In the genomic region with DNA sequence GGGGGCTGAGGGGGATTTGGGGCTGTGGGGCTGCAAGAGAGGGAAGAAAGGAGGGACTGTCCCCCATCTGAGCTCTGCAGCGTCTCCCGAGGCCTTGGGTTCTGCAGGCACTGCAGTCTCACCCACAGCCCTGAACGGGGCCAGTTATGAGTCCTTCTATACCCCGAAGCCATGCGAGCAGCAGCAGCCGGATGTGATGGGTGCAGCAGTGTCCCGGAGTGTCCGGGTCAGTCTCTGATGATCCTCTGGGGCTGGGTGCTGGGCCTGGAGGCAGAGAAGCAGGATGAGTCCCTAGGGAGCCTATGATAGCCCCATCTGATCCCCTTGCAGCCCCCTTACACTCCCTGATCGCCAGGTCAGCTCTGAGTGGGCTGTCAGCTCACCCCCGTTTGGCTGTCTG, we compare ENCODE assay signal across 15 cellular contexts.
A peak's percentile ranks its signal among the peaks of the same experiment; 100 is the strongest.
DNase-seq lines count a peak whose midpoint lies in the region; ATAC-seq and TF ChIP-seq lines count a peak whose summit lies in the region.
"Had no signal": no experiment of that assay in that cellular context is flagged by ENCODE, and none has a peak within 500 bp of the region (broad histone marks: within the 10 kb centered on the region; RNA-seq: fewer than 3 reads in every experiment).

No MANE protein-coding gene starts in this region.

- no peak overlapping the region for H3K4me3 ChIP-seq in WERI-Rb-1 (ENCODE audit: low read depth, low read length)
- H3K4me3 ChIP-seq: body of pancreas, right lobe of liver, SJCRH30 had no signal

- H3K9me3 ChIP-seq in WERI-Rb-1 (ENCODE audit: severe bottlenecking): no peaks in the 10 kb centered on the region
- H3K9me3 ChIP-seq: body of pancreas, right lobe of liver, SJCRH30 had no signal

- ATAC-seq in effector memory CD8-positive, alpha-beta T cell (replicated peaks): peak; percentile 56
- peak; percentile 82 for ATAC-seq in stimulated activated naive CD8-positive, alpha-beta T cell treated with anti-CD3 and anti-CD28 coated beads, Interleukin-15, amount 100 ng/mL, for 72 hours
- no peak for ATAC-seq in HG03135 (IDR thresholded peaks at IDR 0.05; ENCODE audit: unreplicated experiment)
- ATAC-seq: body of pancreas had no signal

- H3K4me1 Mint-ChIP-seq in activated T-cell treated with anti-CD3 and anti-CD28 coated beads, Interleukin-2, amount 50 U/mL, for 24 hours (ENCODE audit: low read depth): peaks cover 69% of the 10 kb centered on the region
- H3K4me1 Mint-ChIP-seq in effector memory CD8-positive, alpha-beta T cell (ENCODE audit: low read depth in 2 of 2): peaks cover 73 to 75% of the 10 kb centered on the region in 2 donors
- peaks cover 75% of the 10 kb centered on the region for H3K4me1 Mint-ChIP-seq in stimulated activated naive CD8-positive, alpha-beta T cell treated with anti-CD3 and anti-CD28 coated beads, Interleukin-15, amount 100 ng/mL, for 72 hours

- H3K27ac Mint-ChIP-seq in activated T-cell treated with anti-CD3 and anti-CD28 coated beads, Interleukin-2, amount 50 U/mL, for 24 hours: peak overlapping the region; percentile 94
- H3K27ac Mint-ChIP-seq in effector memory CD8-positive, alpha-beta T cell: peak overlapping the region; percentile 89 to 99
- H3K27ac Mint-ChIP-seq in stimulated activated naive CD8-positive, alpha-beta T cell treated with anti-CD3 and anti-CD28 coated beads, Interleukin-15, amount 100 ng/mL, for 72 hours: peak overlapping the region; percentile 95 to 96

- H3K9me3 Mint-ChIP-seq in activated T-cell treated with anti-CD3 and anti-CD28 coated beads, Interleukin-2, amount 50 U/mL, for 24 hours: no peaks in the 10 kb centered on the region
- H3K9me3 Mint-ChIP-seq in effector memory CD8-positive, alpha-beta T cell: no peaks in the 10 kb centered on the region
- H3K9me3 Mint-ChIP-seq in stimulated activated naive CD8-positive, alpha-beta T cell treated with anti-CD3 and anti-CD28 coated beads, Interleukin-15, amount 100 ng/mL, for 72 hours: no peaks in the 10 kb centered on the region

- peak; percentile 48 for DNase-seq in activated T-cell treated with anti-CD3 and anti-CD28 coated beads, Interleukin-2, amount 50 U/mL, for 24 hours
- DNase-seq in activated T-cell treated with anti-CD3 and anti-CD28 coated beads for 4 hours (no peak), WERI-Rb-1 (no peak), NOMO-1 (lab: John Stamatoyannopoulos, UW; ENCODE audit: unreplicated experiment in 2 of 2) (no peak), activated gamma-delta T cell treated with Interleukin-2 at 50 U/mL for 16 hours (no peak)
- DNase-seq in effector memory CD8-positive, alpha-beta T cell: no peak
- peak in 1 of 2 donors; percentile 72 for DNase-seq in stimulated activated naive CD8-positive, alpha-beta T cell treated with anti-CD3 and anti-CD28 coated beads, Interleukin-15, amount 100 ng/mL, for 72 hours
- DNase-seq: body of pancreas; hypothalamus; IMR-90; NCI-H1105; SJCRH30; stimulated activated CD4-positive, alpha-beta T cell treated with anti-CD3 and anti-CD28 coated beads, Interleukin-4, amount 100 ng/mL, for 1 hour had no signal

- no peaks in the 10 kb centered on the region for H3K36me3 Mint-ChIP-seq in activated T-cell treated with anti-CD3 and anti-CD28 coated beads, Interleukin-2, amount 50 U/mL, for 24 hours (ENCODE audit: low read depth)
- peaks cover 17% of the 10 kb centered on the region for H3K36me3 Mint-ChIP-seq in effector memory CD8-positive, alpha-beta T cell (ENCODE audit: insufficient read depth)

- no peaks in the 10 kb centered on the region for H3K27me3 ChIP-seq in WERI-Rb-1 (ENCODE audit: insufficient read depth, low read depth, severe bottlenecking)
- H3K27me3 ChIP-seq: body of pancreas, right lobe of liver, SJCRH30 had no signal

- H3K27me3 Mint-ChIP-seq in activated T-cell treated with anti-CD3 and anti-CD28 coated beads, Interleukin-2, amount 50 U/mL, for 24 hours: no peaks in the 10 kb centered on the region
- no peaks in the 10 kb centered on the region for H3K27me3 Mint-ChIP-seq in effector memory CD8-positive, alpha-beta T cell
- no peaks in the 10 kb centered on the region for H3K27me3 Mint-ChIP-seq in stimulated activated naive CD8-positive, alpha-beta T cell treated with anti-CD3 and anti-CD28 coated beads, Interleukin-15, amount 100 ng/mL, for 72 hours

- H3K27ac ChIP-seq in WERI-Rb-1: peak overlapping the region; percentile 15
- H3K27ac ChIP-seq: body of pancreas, right lobe of liver, SJCRH30 had no signal

- H3K36me3 ChIP-seq in WERI-Rb-1: no peaks in the 10 kb centered on the region
- H3K36me3 ChIP-seq: right lobe of liver, SJCRH30 had no signal

- peak overlapping the region; percentile 66 for H3K4me3 Mint-ChIP-seq in activated T-cell treated with anti-CD3 and anti-CD28 coated beads, Interleukin-2, amount 50 U/mL, for 24 hours
- H3K4me3 Mint-ChIP-seq in effector memory CD8-positive, alpha-beta T cell: peak overlapping the region; percentile 74 to 87
- peak overlapping the region; percentile 79 to 80 for H3K4me3 Mint-ChIP-seq in stimulated activated naive CD8-positive, alpha-beta T cell treated with anti-CD3 and anti-CD28 coated beads, Interleukin-15, amount 100 ng/mL, for 72 hours

- TF ChIP-seq CTCF in WERI-Rb-1 (IDR thresholded peaks at IDR 0.05; ENCODE audit: low read depth, low read length): no peak
